21 cellular contexts compared by ENCODE assay signal in genomic region chr17:76673729-76674128, GRCh38. TPM values are rescaled to one million over a fixed set of nuclear protein-coding genes. Genes with fewer than 3 reads are reported as not detected.
DNase-seq lines count a peak whose midpoint lies in the region; ATAC-seq and TF ChIP-seq lines count a peak whose summit lies in the region.
"Had no signal": no experiment of that assay in that cellular context is flagged by ENCODE, and none has a peak within 500 bp of the region (broad histone marks: within the 10 kb centered on the region; RNA-seq: fewer than 3 reads in every experiment).

No MANE protein-coding gene starts in this region.

- peak overlapping the region; percentile 78 for H3K27ac ChIP-seq in cardiac muscle cell

- intact Hi-C loops in left cardiac atrium (cut with DNase I) = no loop called here
- intact Hi-C loops in activated T-helper 1 cell treated with anti-CD3 and anti-CD28 coated beads, Interleukin-12 subunit alpha, Interleukin-12 subunit beta, Interleukin-2, Interleukin-4 antibody, amounts not matched to agents 30 ng/mL and 10 ng/mL and 1 ng/mL, durations not matched to agents 14 hours and 24 hours and 36 hours (cut with micrococcal nuclease) = loop anchor here (5.0 kb wide), 1 partner anchor 151 kb away; no protein-coding TSS in a partner anchor

- peak overlapping the region; percentile 10 for H3K27ac Mint-ChIP-seq in progenitor cell of endocrine pancreas
- no peak overlapping the region for H3K27ac Mint-ChIP-seq in activated T-helper 1 cell treated with anti-CD3 and anti-CD28 coated beads, Interleukin-12 subunit alpha, Interleukin-12 subunit beta, Interleukin-2, Interleukin-4 antibody, amounts not matched to agents 30 ng/mL and 10 ng/mL and 1 ng/mL, durations not matched to agents 14 hours and 24 hours and 36 hours
- H3K27ac Mint-ChIP-seq: stimulated activated memory B cell treated with anti-CD40 and anti-IgM and Interleukin-4, amounts not matched to agents 10 μg/mL and 1 μg/mL and 100 μg/mL, for 72 hours; T-helper 2 cell treated with Interferon-gamma antibody and Interleukin-4, amounts not matched to agents 5 μg/mL and 100 μg/mL, for 36 hours had no signal

- no peaks in the 10 kb centered on the region for H3K27me3 ChIP-seq in cardiac muscle cell

- peaks cover 11% of the 10 kb centered on the region for H3K4me1 ChIP-seq in cardiac muscle cell (ENCODE audit: low read depth)

- TF ChIP-seq CTCF in cardiac muscle cell (IDR thresholded peaks at IDR 0.05; ENCODE audit: low read depth, low read length) (no peak), progenitor cell of endocrine pancreas (IDR thresholded peaks at IDR 0.05; ENCODE audit: unreplicated experiment) (no peak)

- no peaks in the 10 kb centered on the region for H3K36me3 ChIP-seq in cardiac muscle cell

- H3K9me3 ChIP-seq in cardiac muscle cell (ENCODE audit: low read depth) = no peaks in the 10 kb centered on the region

- no peaks in the 10 kb centered on the region for H3K9me3 Mint-ChIP-seq in progenitor cell of endocrine pancreas (ENCODE audit: low read depth)
- no peaks in the 10 kb centered on the region for H3K9me3 Mint-ChIP-seq in activated T-helper 1 cell treated with anti-CD3 and anti-CD28 coated beads, Interleukin-12 subunit alpha, Interleukin-12 subunit beta, Interleukin-2, Interleukin-4 antibody, amounts not matched to agents 30 ng/mL and 10 ng/mL and 1 ng/mL, durations not matched to agents 14 hours and 24 hours and 36 hours

- H3K36me3 Mint-ChIP-seq in progenitor cell of endocrine pancreas (ENCODE audit: insufficient read depth) = peaks cover 3% of the 10 kb centered on the region
- H3K36me3 Mint-ChIP-seq in activated T-helper 1 cell treated with anti-CD3 and anti-CD28 coated beads, Interleukin-12 subunit alpha, Interleukin-12 subunit beta, Interleukin-2, Interleukin-4 antibody, amounts not matched to agents 30 ng/mL and 10 ng/mL and 1 ng/mL, durations not matched to agents 14 hours and 24 hours and 36 hours (ENCODE audit: low read depth) = no peaks in the 10 kb centered on the region
- H3K36me3 Mint-ChIP-seq: stimulated activated memory B cell treated with anti-CD40 and anti-IgM and Interleukin-4, amounts not matched to agents 10 μg/mL and 1 μg/mL and 100 μg/mL, for 72 hours had no signal

- H3K27me3 Mint-ChIP-seq in progenitor cell of endocrine pancreas = no peaks in the 10 kb centered on the region
- peaks cover 5% of the 10 kb centered on the region for H3K27me3 Mint-ChIP-seq in activated T-helper 1 cell treated with anti-CD3 and anti-CD28 coated beads, Interleukin-12 subunit alpha, Interleukin-12 subunit beta, Interleukin-2, Interleukin-4 antibody, amounts not matched to agents 30 ng/mL and 10 ng/mL and 1 ng/mL, durations not matched to agents 14 hours and 24 hours and 36 hours (ENCODE audit: insufficient read depth)
- H3K27me3 Mint-ChIP-seq: activated CD8-positive, alpha-beta memory T cell treated with anti-CD3 and anti-CD28 coated beads, Interleukin-2, amount 10 ng/mL, durations not matched to agents 7 days and 5 days; stimulated activated memory B cell treated with anti-CD40 and anti-IgM and Interleukin-4, amounts not matched to agents 10 μg/mL and 1 μg/mL and 100 μg/mL, for 72 hours had no signal

- H3K4me1 Mint-ChIP-seq in progenitor cell of endocrine pancreas (ENCODE audit: low read depth) = peaks cover 16% of the 10 kb centered on the region
- peaks cover 30% of the 10 kb centered on the region for H3K4me1 Mint-ChIP-seq in activated T-helper 1 cell treated with anti-CD3 and anti-CD28 coated beads, Interleukin-12 subunit alpha, Interleukin-12 subunit beta, Interleukin-2, Interleukin-4 antibody, amounts not matched to agents 30 ng/mL and 10 ng/mL and 1 ng/mL, durations not matched to agents 14 hours and 24 hours and 36 hours (ENCODE audit: low read depth)

- no peak for DNase-seq in cardiac muscle cell (ENCODE audit: low read depth in 1 of 2, low spot score in 1 of 2)
- DNase-seq in left cardiac atrium = no peak
- DNase-seq in M059J (ENCODE audit: low read depth) = peak; percentile 65
- peak; percentile 63 for DNase-seq in fibroblast of gingiva (ENCODE audit: low read depth)
- no peak for DNase-seq in progenitor cell of endocrine pancreas (ENCODE audit: low spot score, unreplicated experiment)
- no peak for DNase-seq in NOMO-1 (lab: John Stamatoyannopoulos, UW; ENCODE audit: unreplicated experiment in 2 of 2)
- no peak for DNase-seq in superior temporal gyrus (ENCODE audit: extremely low spot score)
- DNase-seq in activated T-helper 1 cell treated with anti-CD3 and anti-CD28 coated beads, Interleukin-12 subunit alpha, Interleukin-12 subunit beta, Interleukin-2, Interleukin-4 antibody, amounts not matched to agents 30 ng/mL and 10 ng/mL and 1 ng/mL, durations not matched to agents 14 hours and 24 hours and 36 hours (ENCODE audit: low spot score) = no peak
- DNase-seq: activated CD4-positive, alpha-beta T cell treated with anti-CD3 and anti-CD28 coated beads for 1 hour; activated CD8-positive, alpha-beta memory T cell treated with anti-CD3 and anti-CD28 coated beads, Interleukin-2, amount 10 ng/mL, durations not matched to agents 7 days and 5 days; amygdala; COR-L47; hippocampal formation; Karpas-422; kidney glomerular epithelial cell; mesendoderm; NCI-H1105; NCI-H69; trophoblast cell had no signal

- no peak overlapping the region for H3K4me3 ChIP-seq in cardiac muscle cell

- H3K4me3 Mint-ChIP-seq in progenitor cell of endocrine pancreas (ENCODE audit: low read depth) = peak overlapping the region; percentile 51
- H3K4me3 Mint-ChIP-seq in activated T-helper 1 cell treated with anti-CD3 and anti-CD28 coated beads, Interleukin-12 subunit alpha, Interleukin-12 subunit beta, Interleukin-2, Interleukin-4 antibody, amounts not matched to agents 30 ng/mL and 10 ng/mL and 1 ng/mL, durations not matched to agents 14 hours and 24 hours and 36 hours = no peak overlapping the region
- H3K4me3 Mint-ChIP-seq: activated CD8-positive, alpha-beta memory T cell treated with anti-CD3 and anti-CD28 coated beads, Interleukin-2, amount 10 ng/mL, durations not matched to agents 7 days and 5 days; stimulated activated memory B cell treated with anti-CD40 and anti-IgM and Interleukin-4, amounts not matched to agents 10 μg/mL and 1 μg/mL and 100 μg/mL, for 72 hours had no signal

- ATAC-seq in left cardiac atrium = no peak
- ATAC-seq: activated CD8-positive, alpha-beta memory T cell treated with anti-CD3 and anti-CD28 coated beads, Interleukin-2, amount 10 ng/mL, durations not matched to agents 7 days and 5 days; stimulated activated memory B cell treated with anti-CD40 and anti-IgM and Interleukin-4, amounts not matched to agents 10 μg/mL and 1 μg/mL and 100 μg/mL, for 72 hours had no signal

RNA-seq across cellular contexts. Expression of gene ST6GALNAC1, which starts 30.2 kb away (rescaled TPM):
- total RNA-seq in cardiac muscle cell = 0.99 TPM in 1 of 2 replicates, not detected in the other
- polyA plus RNA-seq in cardiac muscle cell = not detected in 2 replicates
- 1 to 10 TPM; 2.4 TPM for total RNA-seq in left cardiac atrium
- total RNA-seq in M059J (2014; rRNA removed; shearing (Covaris generic)) = not detected in 2 replicates
- total RNA-seq in progenitor cell of endocrine pancreas = 6.6 and 8.4 TPM in 2 replicates
- 0.78 and 0.83 TPM in 2 replicates for total RNA-seq in activated T-helper 1 cell treated with anti-CD3 and anti-CD28 coated beads, Interleukin-12 subunit alpha, Interleukin-12 subunit beta, Interleukin-2, Interleukin-4 antibody, amounts not matched to agents 30 ng/mL and 10 ng/mL and 1 ng/mL, durations not matched to agents 14 hours and 24 hours and 36 hours
- total RNA-seq: activated CD8-positive, alpha-beta memory T cell treated with anti-CD3 and anti-CD28 coated beads, Interleukin-2, amount 10 ng/mL, durations not matched to agents 7 days and 5 days had no signal

RNA-seq across cellular contexts. Expression of gene MXRA7, which starts 37.0 kb away (rescaled TPM):
- total RNA-seq in cardiac muscle cell (101 and 123 TPM in 2 replicates), left cardiac atrium (100 to 1,000 TPM; 394 to 506 TPM), progenitor cell of endocrine pancreas (93.3 and 94.9 TPM in 2 replicates)
- polyA plus RNA-seq in cardiac muscle cell = 164 and 178 TPM in 2 replicates
- total RNA-seq in M059J (2014; rRNA removed; shearing (Covaris generic)) = 125 and 142 TPM in 2 replicates
- 3.8 and 5.1 TPM in 2 replicates for total RNA-seq in activated T-helper 1 cell treated with anti-CD3 and anti-CD28 coated beads, Interleukin-12 subunit alpha, Interleukin-12 subunit beta, Interleukin-2, Interleukin-4 antibody, amounts not matched to agents 30 ng/mL and 10 ng/mL and 1 ng/mL, durations not matched to agents 14 hours and 24 hours and 36 hours

RNA-seq across cellular contexts. Expression of gene JMJD6, which starts 52.7 kb away (rescaled TPM):
- total RNA-seq in cardiac muscle cell (23.5 and 25.1 TPM in 2 replicates), left cardiac atrium (10 to 100 TPM; 44.9 to 55.3 TPM), progenitor cell of endocrine pancreas (24.1 and 25.6 TPM in 2 replicates)
- 25.3 and 33.6 TPM in 2 replicates for polyA plus RNA-seq in cardiac muscle cell
- 28.6 and 40.5 TPM in 2 replicates for total RNA-seq in M059J (2014; rRNA removed; shearing (Covaris generic))
- 80.5 TPM in 2 replicates for total RNA-seq in activated T-helper 1 cell treated with anti-CD3 and anti-CD28 coated beads, Interleukin-12 subunit alpha, Interleukin-12 subunit beta, Interleukin-2, Interleukin-4 antibody, amounts not matched to agents 30 ng/mL and 10 ng/mL and 1 ng/mL, durations not matched to agents 14 hours and 24 hours and 36 hours

RNA-seq across cellular contexts. Expression of gene METTL23, which starts 52.9 kb away (rescaled TPM):
- total RNA-seq in cardiac muscle cell = 47.6 and 62.0 TPM in 2 replicates
- polyA plus RNA-seq in cardiac muscle cell = 77.9 and 83.0 TPM in 2 replicates
- 10 to 100 TPM; 22.0 to 25.7 TPM for total RNA-seq in left cardiac atrium
- 41.0 and 60.8 TPM in 2 replicates for total RNA-seq in M059J (2014; rRNA removed; shearing (Covaris generic))
- total RNA-seq in progenitor cell of endocrine pancreas = 28.2 TPM in 2 replicates
- 35.5 and 38.2 TPM in 2 replicates for total RNA-seq in activated T-helper 1 cell treated with anti-CD3 and anti-CD28 coated beads, Interleukin-12 subunit alpha, Interleukin-12 subunit beta, Interleukin-2, Interleukin-4 antibody, amounts not matched to agents 30 ng/mL and 10 ng/mL and 1 ng/mL, durations not matched to agents 14 hours and 24 hours and 36 hours

Comparison
In these comparisons a context has a peak if more than half of its experiments do, and no peak if none do; other contexts are left out.
1. DNase-seq: peak in M059J (single experiment) and fibroblast of gingiva (single experiment); none in cardiac muscle cell (0 of 2), left cardiac atrium (single experiment), progenitor cell of endocrine pancreas (single experiment), NOMO-1 (0 of 2), superior temporal gyrus (single experiment) and activated T-helper 1 cell treated with anti-CD3 and anti-CD28 coated beads, Interleukin-12 subunit alpha, Interleukin-12 subunit beta, Interleukin-2, Interleukin-4 antibody, amounts not matched to agents 30 ng/mL and 10 ng/mL and 1 ng/mL, durations not matched to agents 14 hours and 24 hours and 36 hours (single experiment).
2. RNA of gene MXRA7, which starts 37.0 kb away (total RNA-seq): 394 to 506 TPM in left cardiac atrium, 125 to 142 TPM in M059J, 101 to 123 TPM in cardiac muscle cell and 93.3 to 94.9 TPM in progenitor cell of endocrine pancreas; 3.8 to 5.1 TPM in activated T-helper 1 cell treated with anti-CD3 and anti-CD28 coated beads, Interleukin-12 subunit alpha, Interleukin-12 subunit beta, Interleukin-2, Interleukin-4 antibody, amounts not matched to agents 30 ng/mL and 10 ng/mL and 1 ng/mL, durations not matched to agents 14 hours and 24 hours and 36 hours; every median in the first group is over 10 times any median in the second.